Comparison of ENCODE assay signal across 9 cellular contexts in genomic region chr13:26022538-26023292, GRCh38. TPM values are rescaled to one million over a fixed set of nuclear protein-coding genes. Genes with fewer than 3 reads are reported as not detected.
DNase-seq lines count a peak whose midpoint lies in the region; ATAC-seq, FAIRE-seq and TF ChIP-seq lines count a peak whose summit lies in the region.
"Had no signal": no experiment of that assay in that cellular context is flagged by ENCODE, and none has a peak within 500 bp of the region (broad histone marks: within the 10 kb centered on the region; RNA-seq: fewer than 3 reads in every experiment).

No MANE protein-coding gene starts in this region.

- TF ChIP-seq RAD21 in GM12878 (IDR thresholded peaks at IDR 0.05; ENCODE audit: insufficient read depth, low read depth, low read length), result no peak

- peak; percentile 58 for ATAC-seq in GM12878
- ATAC-seq in HG03571 (IDR thresholded peaks at IDR 0.05; ENCODE audit: unreplicated experiment), result no peak
- no peak for ATAC-seq in HG03520 (IDR thresholded peaks at IDR 0.05; ENCODE audit: unreplicated experiment)

- DNase-seq in A673 (ENCODE audit: low spot score) (peak; percentile 48), LHCN-M2 (ENCODE audit: low read depth) (peak; percentile 94), GM12878 (ENCODE audit: low read depth, low spot score) (no peak), kidney glomerular epithelial cell (lab: John Stamatoyannopoulos, UW) (peak; percentile 86), ecto neural progenitor cell (ENCODE audit: low spot score) (no peak)
- DNase-seq in activated CD8-positive, alpha-beta memory T cell treated with anti-CD3 and anti-CD28 coated beads for 24 hours, result no peak
- DNase-seq: activated B cell treated with CpG ODN at 0.5 μM for 24 hours had no signal

- BruUV-seq in A673 (replicated peaks; lab: Mats Ljungman, UMichigan), result no TSS peak
- no TSS peak for BruUV-seq in GM12878 (replicated peaks; lab: Mats Ljungman, UMichigan)

- H4K20me1 ChIP-seq in GM12878 (ENCODE audit: control insufficient read depth, insufficient read depth), result no peaks in the 10 kb centered on the region

- CTCF ChIA-PET in A673 (lab: Charles Lee), result no interaction called here
- CTCF ChIA-PET in GM12878 (lab: Yijun Ruan, JAX), result no interaction called here

- in situ Hi-C loops in GM12878 (cut with MboI), result no loop called here

- TF ChIP-seq POLR2A in GM12878 (IDR thresholded peaks at IDR 0.05; ENCODE audit: low read depth, low read length), result no peak

- no peak overlapping the region for H3K9ac ChIP-seq in GM12878 (ENCODE audit: control insufficient read depth, insufficient read depth, low read length)

- H3K4me3 ChIP-seq in A673 (ENCODE audit: low read depth, low read length, poor library complexity, severe bottlenecking), result no peak overlapping the region
- no peak overlapping the region for H3K4me3 ChIP-seq in GM12878

- H3K9me3 ChIP-seq in A673 (ENCODE audit: low read depth, low read length, poor library complexity, severe bottlenecking) (no peaks in the 10 kb centered on the region), GM12878 (replicated peaks; ENCODE audit: control insufficient read depth, insufficient read depth, low read length) (no peaks in the 10 kb centered on the region)

- RAD21 ChIA-PET in GM12878 (lab: Charles Lee; ENCODE audit: unreplicated experiment), result no interaction called here

- no peak for FAIRE-seq in GM12878 (lab: Jason Lieb, UNC)

- H3K79me2 ChIP-seq in GM12878 (ENCODE audit: control insufficient read depth, insufficient read depth, low read length), result no peaks in the 10 kb centered on the region

- H3K27ac ChIP-seq in A673 (ENCODE audit: low read depth, low read length, poor library complexity, severe bottlenecking) (no peak overlapping the region), GM12878 (ENCODE audit: control insufficient read depth, insufficient read depth) (no peak overlapping the region)

- H3K36me3 ChIP-seq in A673 (ENCODE audit: insufficient read depth, low read length, poor library complexity, severe bottlenecking) (no peaks in the 10 kb centered on the region), GM12878 (ENCODE audit: control insufficient read depth in 2 of 2, insufficient read depth in 2 of 2, low read length in 1 of 2) (no peaks in the 10 kb centered on the region)

- intact Hi-C loops in A673 (cut with micrococcal nuclease; ENCODE audit: unreplicated experiment) (no loop called here), GM12878 (cut with micrococcal nuclease; ENCODE audit: unreplicated experiment) (no loop called here)

- H3K27me3 ChIP-seq in A673 (replicated peaks; ENCODE audit: insufficient read depth, low read depth, low read length, poor library complexity) (no peaks in the 10 kb centered on the region), GM12878 (replicated peaks in 1 of 2; ENCODE audit: control insufficient read depth in 2 of 2, insufficient read depth in 2 of 2, low read length in 1 of 2) (no peaks in the 10 kb centered on the region; a peak in 2 of 4 replicates)

- no peak overlapping the region for H2AFZ ChIP-seq in GM12878 (ENCODE audit: control insufficient read depth, low read depth, low read length)

- POLR2A ChIA-PET in A673 (lab: Charles Lee; ENCODE audit: low non-redundant PET) (no interaction called here), GM12878 (lab: Charles Lee) (no interaction called here)

- TF ChIP-seq EP300 in GM12878 (IDR thresholded peaks at IDR 0.05; ENCODE audit: borderline replicate concordance in 1 of 2, control insufficient read depth in 1 of 2, low read depth in 2 of 2, low read length in 2 of 2), result no peak

- peaks cover 5% of the 10 kb centered on the region for H3K4me1 ChIP-seq in A673 (ENCODE audit: insufficient read depth, low read length, poor library complexity, severe bottlenecking)
- no peaks in the 10 kb centered on the region for H3K4me1 ChIP-seq in GM12878 (ENCODE audit: control insufficient read depth, insufficient read depth, low read length)

- H3K4me2 ChIP-seq in GM12878 (ENCODE audit: control insufficient read depth, insufficient read depth), result no peak overlapping the region

- 12% methylated on average over 13 of the region's 13 CpGs for WGBS in GM12878 (ENCODE audit: insufficient coverage, insufficient replicate concordance, low lambda C conversion rate, missing lambda C conversion rate)

- SMC1A ChIA-PET in GM12878 (lab: Charles Lee; ENCODE audit: uncharacterized antibody, unreplicated experiment), result no interaction called here

- TF ChIP-seq CTCF in A673 (conservative IDR thresholded peaks at IDR 0.05; ENCODE audit: low read depth, low read length) (no peak), GM12878 (IDR thresholded peaks at IDR 0.05 in 2 of 3, conservative IDR thresholded peaks at IDR 0.05 in 1 of 3; ENCODE audit: control insufficient read depth in 2 of 3, extremely low read depth in 1 of 3, insufficient read depth in 1 of 3, low read depth in 3 of 3, low read length in 3 of 3) (no peak)

TF ChIP-seq in GM12878, 131 proteins besides CTCF, POLR2A, EP300 and RAD21:
- TF ChIP-seq ETV6 (conservative IDR thresholded peaks at IDR 0.05 in 1 of 2, IDR thresholded peaks at IDR 0.05 in 1 of 2; ENCODE audit: borderline replicate concordance in 1 of 2, low read depth in 1 of 2), result no peak
- TF ChIP-seq, protein P1, sequence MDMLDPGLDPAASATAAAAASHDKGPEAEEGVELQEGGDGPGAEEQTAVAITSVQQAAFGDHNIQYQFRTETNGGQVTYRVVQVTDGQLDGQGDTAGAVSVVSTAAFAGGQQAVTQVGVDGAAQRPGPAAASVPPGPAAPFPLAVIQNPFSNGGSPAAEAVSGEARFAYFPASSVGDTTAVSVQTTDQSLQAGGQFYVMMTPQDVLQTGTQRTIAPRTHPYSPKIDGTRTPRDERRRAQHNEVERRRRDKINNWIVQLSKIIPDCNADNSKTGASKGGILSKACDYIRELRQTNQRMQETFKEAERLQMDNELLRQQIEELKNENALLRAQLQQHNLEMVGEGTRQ (IDR thresholded peaks at IDR 0.05; ENCODE audit: borderline replicate concordance, low read depth, low read length), result no peak
- TF ChIP-seq NFXL1 (IDR thresholded peaks at IDR 0.05; ENCODE audit: borderline replicate concordance), result no peak
- TF ChIP-seq KDM1A (IDR thresholded peaks at IDR 0.05; ENCODE audit: borderline replicate concordance), result no peak

RNA-seq across cellular contexts. Expression of gene SHISA2, which starts 29.1 kb away (rescaled TPM):
- 1.2 and 2.2 TPM in 2 replicates for total RNA-seq in A673 (2021)
- total RNA-seq in LHCN-M2 (2014; rRNA removed), result 65.7 and 71.7 TPM in 2 replicates
- 19.5 TPM for polyA plus RNA-seq in LHCN-M2 (2012)
- total RNA-seq in GM12878 (2013; cell fraction: nucleolus; rRNA removed), result not detected in 2 replicates
- not detected in 2 replicates for total RNA-seq in GM12878 (2014; rRNA removed)
- not detected in 2 replicates for total RNA-seq in GM12878 (2014; rRNA removed; fragmentation: Illumina TruSeq; extraction: Trizol)
- total RNA-seq in GM12878 (2021), result 0.08 TPM in 1 of 2 replicates, not detected in the other
- polyA plus RNA-seq in GM12878 (2011; ENCODE audit: low read depth), result not detected
- not detected in 2 replicates for polyA plus RNA-seq in GM12878 (2011; rRNA removed)
- polyA plus RNA-seq in GM12878 (2011; cell fraction: cytosol; rRNA removed), result not detected in 2 replicates
- not detected in 2 replicates for polyA plus RNA-seq in GM12878 (2011; cell fraction: nucleus; rRNA removed)
- polyA plus RNA-seq in GM12878 (2012), result not detected in 2 replicates
- polyA plus RNA-seq in GM12878 (2014; fragmentation: Illumina TruSeq; extraction: Trizol), result not detected in 2 replicates
- polyA plus RNA-seq in GM12878 (2014; fragmentation: Nextera tagmentation; extraction: Ambion mirVana), result not detected
- polyA plus RNA-seq in GM12878 (2014; rRNA removed), result not detected in 2 replicates
- under 1 TPM in 1 of 2 experiments, not detected in 1; 0.04 TPM for polyA plus RNA-seq in GM12878 (2016; fragmentation: Nextera tagmentation; extraction: Ambion mirVana)
- not detected in 2 replicates for polyA minus RNA-seq in GM12878 (2011; rRNA and poly(A)+ RNA removed)
- not detected in 2 replicates for polyA minus RNA-seq in GM12878 (2011; cell fraction: cytosol; rRNA and poly(A)+ RNA removed)
- not detected in 2 replicates for polyA minus RNA-seq in GM12878 (2011; cell fraction: nucleus; rRNA and poly(A)+ RNA removed)
- total RNA-seq: activated B cell treated with CpG ODN at 0.5 μM for 24 hours had no signal

Comparison
In these comparisons a context has a peak if more than half of its experiments do, and no peak if none do; other contexts are left out.
1. DNase-seq: peak in A673 (single experiment), LHCN-M2 (single experiment) and kidney glomerular epithelial cell (single experiment); none in GM12878 (single experiment), ecto neural progenitor cell (single experiment) and activated CD8-positive, alpha-beta memory T cell treated with anti-CD3 and anti-CD28 coated beads for 24 hours (single experiment).
2. RNA of gene SHISA2, which starts 29.1 kb away (total RNA-seq): 65.7 to 71.7 TPM in LHCN-M2; 1.2 to 2.2 TPM in A673 and 0.08 TPM in GM12878; every median in the first group is over 10 times any median in the second.